Comparison of ENCODE assay signal across 17 cellular contexts in the genomic region with DNA sequence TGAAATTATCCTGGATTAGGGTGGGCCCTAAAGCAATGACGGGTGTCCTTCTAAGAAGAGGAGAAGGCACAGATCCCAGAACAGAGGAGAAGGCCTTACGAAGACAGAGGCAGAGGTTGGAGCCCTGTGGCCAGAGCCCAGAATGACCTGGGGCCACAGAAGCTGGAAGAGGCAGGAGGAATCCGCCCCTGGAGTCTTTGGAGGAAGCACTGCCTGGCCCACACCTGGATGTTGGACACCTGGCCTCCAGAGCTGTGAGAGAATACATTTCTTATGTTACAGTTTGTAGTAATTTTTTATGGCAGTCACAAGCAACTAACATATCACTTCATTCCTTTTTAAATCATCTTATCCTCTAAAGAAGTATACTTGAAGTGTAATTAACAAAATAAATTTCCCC. TPM values are rescaled to one million over a fixed set of nuclear protein-coding genes. Genes with fewer than 3 reads are reported as not detected.
A peak's percentile ranks its signal among the peaks of the same experiment; 100 is the strongest.
DNase-seq lines count a peak whose midpoint lies in the region; ATAC-seq and TF ChIP-seq lines count a peak whose summit lies in the region.
"Had no signal": no experiment of that assay in that cellular context is flagged by ENCODE, and none has a peak within 500 bp of the region (broad histone marks: within the 10 kb centered on the region; RNA-seq: fewer than 3 reads in every experiment).

No MANE protein-coding gene starts in this region.

- no peak overlapping the region for H2AK5ac ChIP-seq in mesenchymal stem cell (ENCODE audit: low read length, severe bottlenecking)

- no peak overlapping the region for H3K4me3 ChIP-seq in left ventricle myocardium inferior
- H3K4me3 ChIP-seq in heart right ventricle, result no peak overlapping the region
- no peak overlapping the region for H3K4me3 ChIP-seq in mesenchymal stem cell (ENCODE audit: insufficient read depth in 1 of 2, low read depth in 1 of 2, low read length in 2 of 2)
- H3K4me3 ChIP-seq in BE2C (ENCODE audit: low read depth, low read length), result no peak overlapping the region
- H3K4me3 ChIP-seq: suprapubic skin had no signal

- H3K23ac ChIP-seq in mesenchymal stem cell (ENCODE audit: low read length in 2 of 2), result peak overlapping the region in 1 of 2 experiments; percentile 61

- peak overlapping the region; percentile 64 for H4K91ac ChIP-seq in mesenchymal stem cell (ENCODE audit: low read length)

- peaks cover 63% of the 10 kb centered on the region for H3K4me1 Mint-ChIP-seq in activated CD4-positive, alpha-beta memory T cell treated with anti-CD3 and anti-CD28 coated beads for 36 hours (ENCODE audit: low read depth)

- H3K14ac ChIP-seq in mesenchymal stem cell (ENCODE audit: low read length in 2 of 2), result no peak overlapping the region

- in situ Hi-C loops in GM13976 (cut with MboI; ENCODE audit: low sequenced_read_pairs, unreplicated experiment), result no loop called here

- H4K8ac ChIP-seq in mesenchymal stem cell (ENCODE audit: low read length), result peak overlapping the region; percentile 79

- peaks cover 4% of the 10 kb centered on the region for H3K27me3 ChIP-seq in left ventricle myocardium inferior (ENCODE audit: low read depth)
- H3K27me3 ChIP-seq in heart right ventricle, result peaks cover 0 to 3% (median 0%) of the 10 kb centered on the region in 7 donors
- no peaks in the 10 kb centered on the region for H3K27me3 ChIP-seq in mesenchymal stem cell (ENCODE audit: control insufficient read depth in 1 of 2, insufficient read depth in 1 of 2, low read length in 2 of 2)
- H3K27me3 ChIP-seq in BE2C, result no peaks in the 10 kb centered on the region; the same call in 1 of the 2 replicates

- ATAC-seq in heart right ventricle, result no peak
- ATAC-seq: activated naive CD4-positive, alpha-beta T cell treated with anti-CD3 and anti-CD28 coated beads, Interleukin-2, amount 50 U/mL, for 72 hours; right cardiac atrium had no signal

- no peak for TF ChIP-seq CTCF in left ventricle myocardium inferior (IDR thresholded peaks at IDR 0.05; ENCODE audit: borderline replicate concordance)
- TF ChIP-seq CTCF in heart right ventricle (IDR thresholded peaks at IDR 0.05), result no peak
- TF ChIP-seq CTCF in GM13976 (IDR thresholded peaks at IDR 0.05; ENCODE audit: borderline replicate concordance, control extremely low read depth, extremely low read depth, insufficient read depth, missing control alignments), result no peak
- no peak for TF ChIP-seq CTCF in BE2C (IDR thresholded peaks at IDR 0.05; ENCODE audit: low read depth, low read length)

- H3K36me3 ChIP-seq in left ventricle myocardium inferior (peaks cover under 1% of the 10 kb centered on the region), heart right ventricle (peaks cover 0 to 3% (median 0%) of the 10 kb centered on the region in 9 donors), mesenchymal stem cell (ENCODE audit: control insufficient read depth in 1 of 2, insufficient read depth in 2 of 2, low read depth in 1 of 2, low read length in 2 of 2) (peaks cover 6 to 11% of the 10 kb centered on the region in 2 experiments), BE2C (no peaks in the 10 kb centered on the region)

- DNase-seq in left ventricle myocardium inferior (no peak), heart right ventricle (no peak), mesenchymal stem cell (no peak), GM13976 (ENCODE audit: low spot score) (no peak), CD1c-positive myeloid dendritic cell (ENCODE audit: extremely low spot score) (no peak), BE2C (no peak)
- DNase-seq in activated CD4-positive, alpha-beta memory T cell treated with anti-CD3 and anti-CD28 coated beads for 36 hours, result no peak
- DNase-seq: activated CD4-positive, alpha-beta T cell treated with anti-CD3 and anti-CD28 coated beads, Interleukin-2, amount 50 U/mL, for 48 hours; AML-193; kidney; mesendoderm; NCI-H1436; NCI-H345; stimulated activated CD4-positive, alpha-beta T cell treated with anti-CD3 and anti-CD28 coated beads, Interleukin-2, amount 100 ng/mL, for 24 hours had no signal

- peak overlapping the region; percentile 45 for H3K27ac Mint-ChIP-seq in activated CD4-positive, alpha-beta memory T cell treated with anti-CD3 and anti-CD28 coated beads for 36 hours
- H3K27ac Mint-ChIP-seq: activated naive CD4-positive, alpha-beta T cell treated with anti-CD3 and anti-CD28 coated beads, Interleukin-2, amount 50 U/mL, for 72 hours had no signal

- peak overlapping the region; percentile 26 for H2BK15ac ChIP-seq in mesenchymal stem cell (ENCODE audit: low read depth, poor library complexity, severe bottlenecking)

- H2AFZ ChIP-seq in mesenchymal stem cell (ENCODE audit: low read depth, low read length), result no peak overlapping the region

- H3K27ac ChIP-seq in left ventricle myocardium inferior (replicated peaks), result peak overlapping the region; percentile 66
- H3K27ac ChIP-seq in heart right ventricle, result peak overlapping the region in 2 of 10 donors; percentile 60 to 65
- H3K27ac ChIP-seq in mesenchymal stem cell (ENCODE audit: low read length, poor library complexity, severe bottlenecking), result no peak overlapping the region
- H3K27ac ChIP-seq: suprapubic skin had no signal

- intact Hi-C loops in left ventricle myocardium inferior (cut with micrococcal nuclease) (no loop called here), heart right ventricle (cut with DNase I) (no loop called here)
- intact Hi-C loops in activated CD4-positive, alpha-beta memory T cell treated with anti-CD3 and anti-CD28 coated beads for 36 hours (cut with micrococcal nuclease), result loop anchor here (5.0 kb wide), 3 partner anchors 269 to 1519 kb away; partner anchors contain the start of genes LPCAT1 and PDCD6

- H3K4me1 ChIP-seq in left ventricle myocardium inferior (peaks cover 31% of the 10 kb centered on the region), heart right ventricle (peaks cover 0 to 44% (median 6%) of the 10 kb centered on the region in 9 donors), mesenchymal stem cell (ENCODE audit: control insufficient read depth, insufficient read depth, low read depth, low read length) (peaks cover 18% of the 10 kb centered on the region), BE2C (no peaks in the 10 kb centered on the region)

- peak overlapping the region; percentile 49 to 84 for H3K18ac ChIP-seq in mesenchymal stem cell (ENCODE audit: low read depth in 1 of 2, low read length in 2 of 2)

- H3K79me1 ChIP-seq in mesenchymal stem cell (replicated peaks; ENCODE audit: low read length, poor library complexity, severe bottlenecking), result peaks cover 8% of the 10 kb centered on the region

- no peak overlapping the region for H3K9ac ChIP-seq in mesenchymal stem cell (ENCODE audit: low read length)

- H3K9me3 Mint-ChIP-seq in activated CD4-positive, alpha-beta memory T cell treated with anti-CD3 and anti-CD28 coated beads for 36 hours, result no peaks in the 10 kb centered on the region
- H3K9me3 Mint-ChIP-seq: activated naive CD4-positive, alpha-beta T cell treated with anti-CD3 and anti-CD28 coated beads, Interleukin-2, amount 50 U/mL, for 72 hours had no signal

- POLR2A ChIA-PET in activated CD4-positive, alpha-beta memory T cell treated with anti-CD3 and anti-CD28 coated beads for 36 hours (lab: Charles Lee), result no interaction called here

- H3K4ac ChIP-seq in mesenchymal stem cell (ENCODE audit: low read depth in 1 of 2, low read length in 2 of 2), result peak overlapping the region in 1 of 2 experiments; percentile 68

- H3K27me3 Mint-ChIP-seq in activated CD4-positive, alpha-beta memory T cell treated with anti-CD3 and anti-CD28 coated beads for 36 hours, result peaks cover 2% of the 10 kb centered on the region

- no peak overlapping the region for H3K4me3 Mint-ChIP-seq in activated CD4-positive, alpha-beta memory T cell treated with anti-CD3 and anti-CD28 coated beads for 36 hours

- H3K9me3 ChIP-seq in left ventricle myocardium inferior (replicated peaks) (no peaks in the 10 kb centered on the region), heart right ventricle (no peaks in the 10 kb centered on the region), mesenchymal stem cell (ENCODE audit: control insufficient read depth, low read length) (no peaks in the 10 kb centered on the region), BE2C (no peaks in the 10 kb centered on the region)
- H3K9me3 ChIP-seq: suprapubic skin had no signal

- H2BK12ac ChIP-seq in mesenchymal stem cell (ENCODE audit: low read length in 2 of 2), result peak overlapping the region in 1 of 2 experiments; percentile 68

- peaks cover 4% of the 10 kb centered on the region for H3K36me3 Mint-ChIP-seq in activated CD4-positive, alpha-beta memory T cell treated with anti-CD3 and anti-CD28 coated beads for 36 hours
- H3K36me3 Mint-ChIP-seq: activated naive CD4-positive, alpha-beta T cell treated with anti-CD3 and anti-CD28 coated beads, Interleukin-2, amount 50 U/mL, for 72 hours had no signal

- no peak overlapping the region for H3K4me2 ChIP-seq in mesenchymal stem cell (ENCODE audit: low read length, poor library complexity, severe bottlenecking)

- CTCF ChIA-PET in activated CD4-positive, alpha-beta memory T cell treated with anti-CD3 and anti-CD28 coated beads for 36 hours (lab: Charles Lee), result no interaction called here

- no peak overlapping the region for H2BK5ac ChIP-seq in mesenchymal stem cell (ENCODE audit: low read depth, low read length, poor library complexity, severe bottlenecking)

- H2BK120ac ChIP-seq in mesenchymal stem cell (ENCODE audit: low read depth, low read length), result no peak overlapping the region

- whole genome bisulfite sequencing in heart right ventricle, 2 donors, result 83 to 89% methylated on average over 3 of the region's 3 CpGs
- WGBS in mesenchymal stem cell, result 90% methylated on average over 3 of the region's 3 CpGs

RNA-seq across cellular contexts. Expression of gene MRPL36, which starts 8.5 kb away (rescaled TPM):
- total RNA-seq in left ventricle myocardium inferior, result 57.4 TPM
- total RNA-seq in heart right ventricle, result 10 to 100 TPM; 43.4 to 76.9 (median 49.8) TPM
- polyA plus RNA-seq in heart right ventricle, result 100 to 1,000 TPM in 1 of 2 donors, 10 to 100 TPM in 1; 45.5 to 126 TPM
- 10 to 100 TPM; 60.8 to 64.7 TPM for total RNA-seq in activated CD4-positive, alpha-beta memory T cell treated with anti-CD3 and anti-CD28 coated beads for 36 hours
- polyA plus RNA-seq in mesenchymal stem cell (2013, experiment 1 of 2), result 94.6 TPM
- polyA plus RNA-seq in mesenchymal stem cell (2013, experiment 2 of 2), result 92.6 TPM
- polyA plus RNA-seq in BE2C (2012; ENCODE audit: insufficient read depth, insufficient read length, low read depth), result 180 TPM

RNA-seq across cellular contexts. Expression of gene NDUFS6, which starts 10.0 kb away (rescaled TPM):
- total RNA-seq in left ventricle myocardium inferior (122 TPM), heart right ventricle (100 to 1,000 TPM in 3 of 10 donors, 10 to 100 TPM in 7; 60.2 to 137 (median 84.3) TPM)
- 100 to 1,000 TPM; 187 to 198 TPM for polyA plus RNA-seq in heart right ventricle
- total RNA-seq in activated CD4-positive, alpha-beta memory T cell treated with anti-CD3 and anti-CD28 coated beads for 36 hours, result 10 to 100 TPM; 38.9 to 39.5 TPM
- 102 TPM for polyA plus RNA-seq in mesenchymal stem cell (2013, experiment 1 of 2)
- 105 TPM for polyA plus RNA-seq in mesenchymal stem cell (2013, experiment 2 of 2)
- 497 TPM for polyA plus RNA-seq in BE2C (2012; ENCODE audit: insufficient read depth, insufficient read length, low read depth)
